ENCODE assay signal across 19 cellular contexts in genomic region chr5:123000731-123001130, GRCh38. TPM values are rescaled to one million over a fixed set of nuclear protein-coding genes. Genes with fewer than 3 reads are reported as not detected.
DNase-seq lines count a peak whose midpoint lies in the region; ATAC-seq, FAIRE-seq and TF ChIP-seq lines count a peak whose summit lies in the region.
"Had no signal": no experiment of that assay in that cellular context is flagged by ENCODE, and none has a peak within 500 bp of the region (broad histone marks: within the 10 kb centered on the region; RNA-seq: fewer than 3 reads in every experiment).

No MANE protein-coding gene starts in this region.

- TF ChIP-seq RAD21 in IMR-90 (IDR thresholded peaks at IDR 0.05; ENCODE audit: low read length), result no peak

- H2BK120ac ChIP-seq in IMR-90 (ENCODE audit: low read depth, low read length), result no peak overlapping the region

- ATAC-seq in IMR-90 (ENCODE audit: low read depth), result no peak
- ATAC-seq: SK-N-SH treated with all-trans-retinoic acid at 6 μM for 48 hours; stimulated activated naive CD8-positive, alpha-beta T cell treated with anti-CD3 and anti-CD28 coated beads, Interleukin-15, Interleukin-2, amounts not matched to agents 100 U/mL and 50 U/mL, for 24 hours had no signal

- no peaks in the 10 kb centered on the region for H3K79me1 ChIP-seq in IMR-90 (ENCODE audit: low read depth in 1 of 2, low read length in 2 of 2)

- H3K4me2 ChIP-seq in IMR-90 (ENCODE audit: low read depth, low read length), result no peak overlapping the region

- intact Hi-C loops in IMR-90 (cut with micrococcal nuclease), result no loop called here

- no peak overlapping the region for H3K4me3 Mint-ChIP-seq in activated naive CD8-positive, alpha-beta T cell treated with anti-CD3 and anti-CD28 coated beads for 36 hours
- H3K4me3 Mint-ChIP-seq: activated naive CD4-positive, alpha-beta T cell treated with anti-CD3 and anti-CD28 coated beads, Interleukin-2, amount 10 ng/mL, durations not matched to agents 7 days and 5 days; CD4-positive, CD25-positive, alpha-beta regulatory T cell had no signal

- H3K27me3 ChIP-seq in IMR-90 (ENCODE audit: control insufficient read depth, insufficient read depth, low read length), result no peaks in the 10 kb centered on the region
- H3K27me3 ChIP-seq: tibial artery had no signal

- H2AFZ ChIP-seq in IMR-90 (replicated peaks; ENCODE audit: low read length, poor library complexity), result no peak overlapping the region

- no peaks in the 10 kb centered on the region for H3K9me3 ChIP-seq in IMR-90 (ENCODE audit: control insufficient read depth, insufficient read depth, low read length)
- H3K9me3 ChIP-seq: tibial artery had no signal

- H2BK20ac ChIP-seq in IMR-90 (ENCODE audit: low read depth, low read length), result no peak overlapping the region

- no peak overlapping the region for H4K5ac ChIP-seq in IMR-90 (ENCODE audit: low read depth, low read length)

- no peak overlapping the region for H3K18ac ChIP-seq in IMR-90 (ENCODE audit: low read depth, low read length)

- H3K4ac ChIP-seq in IMR-90 (ENCODE audit: low read depth, low read length), result no peak overlapping the region

- DNase-seq in IMR-90 (no peak), NCI-H187 treated with DMSO at 0.1 percent for 48 hours (lab: John Stamatoyannopoulos, UW) (peak; percentile 33), NCI-H69 (lab: John Stamatoyannopoulos, UW) (peak; percentile 95), myocyte (ENCODE audit: low read depth) (peak; percentile 78), GM12892 (ENCODE audit: insufficient read length) (no peak), middle frontal gyrus (ENCODE audit: extremely low spot score, low spot score) (no peak)
- no peak for DNase-seq in activated naive CD8-positive, alpha-beta T cell treated with anti-CD3 and anti-CD28 coated beads for 36 hours
- DNase-seq: activated CD8-positive, alpha-beta memory T cell treated with anti-CD3 and anti-CD28 coated beads for 24 hours; activated naive CD4-positive, alpha-beta T cell treated with anti-CD3 and anti-CD28 coated beads, Interleukin-2, amount 10 ng/mL, durations not matched to agents 7 days and 5 days; aorta; CD4-positive, CD25-positive, alpha-beta regulatory T cell; DND-41; hippocampal formation; stimulated activated naive CD8-positive, alpha-beta T cell treated with anti-CD3 and anti-CD28 coated beads, Interleukin-15, Interleukin-2, amounts not matched to agents 100 U/mL and 50 U/mL, for 24 hours; tibial artery had no signal

- H3K56ac ChIP-seq in IMR-90 (ENCODE audit: extremely low read depth, insufficient read depth, low read length), result no peak overlapping the region

- H3K36me3 ChIP-seq in IMR-90 (ENCODE audit: control insufficient read depth, insufficient read depth, low read length), result no peaks in the 10 kb centered on the region

- peaks cover 12% of the 10 kb centered on the region for H3K27me3 Mint-ChIP-seq in activated naive CD8-positive, alpha-beta T cell treated with anti-CD3 and anti-CD28 coated beads for 36 hours
- H3K27me3 Mint-ChIP-seq: activated naive CD4-positive, alpha-beta T cell treated with anti-CD3 and anti-CD28 coated beads, Interleukin-2, amount 10 ng/mL, durations not matched to agents 7 days and 5 days; CD4-positive, CD25-positive, alpha-beta regulatory T cell; progenitor cell of endocrine pancreas had no signal

- no peaks in the 10 kb centered on the region for H3K9me3 Mint-ChIP-seq in activated naive CD8-positive, alpha-beta T cell treated with anti-CD3 and anti-CD28 coated beads for 36 hours
- H3K9me3 Mint-ChIP-seq: activated naive CD4-positive, alpha-beta T cell treated with anti-CD3 and anti-CD28 coated beads, Interleukin-2, amount 10 ng/mL, durations not matched to agents 7 days and 5 days had no signal

- H4K8ac ChIP-seq in IMR-90 (ENCODE audit: low read depth in 2 of 2, low read length in 2 of 2), result no peak overlapping the region

- peaks cover 3% of the 10 kb centered on the region for H3K4me1 Mint-ChIP-seq in activated naive CD8-positive, alpha-beta T cell treated with anti-CD3 and anti-CD28 coated beads for 36 hours
- H3K4me1 Mint-ChIP-seq: activated naive CD4-positive, alpha-beta T cell treated with anti-CD3 and anti-CD28 coated beads, Interleukin-2, amount 10 ng/mL, durations not matched to agents 7 days and 5 days; CD4-positive, CD25-positive, alpha-beta regulatory T cell had no signal

- no peak overlapping the region for H2BK5ac ChIP-seq in IMR-90 (ENCODE audit: low read depth, low read length, poor library complexity, severe bottlenecking)

- BruUV-seq in IMR-90 (replicated peaks; lab: Mats Ljungman, UMichigan), result no TSS peak

- H3K27ac ChIP-seq in IMR-90 (ENCODE audit: insufficient read depth, low read length), result no peak overlapping the region
- H3K27ac ChIP-seq: tibial artery had no signal

- FAIRE-seq in GM12892 (lab: Jason Lieb, UNC), result no peak
- FAIRE-seq: islet of Langerhans, RCC 7860 had no signal

- no peak overlapping the region for H2AK9ac ChIP-seq in IMR-90 (replicated peaks; ENCODE audit: low read depth, low read length, poor library complexity)

- POLR2A ChIA-PET in IMR-90 (lab: Charles Lee; ENCODE audit: unreplicated experiment), result no interaction called here

- H2AK5ac ChIP-seq in IMR-90 (ENCODE audit: low read depth, low read length), result no peak overlapping the region

- no peak for TF ChIP-seq CTCF in IMR-90 (conservative IDR thresholded peaks at IDR 0.05; ENCODE audit: low read depth, low read length)

- no CpG with 5 or more reads among the region's 1 CpG for WGBS in IMR-90 (ENCODE audit: extremely low coverage in 2 of 2, insufficient read length in 1 of 2), 2 experiments

- H3K27ac Mint-ChIP-seq in activated naive CD8-positive, alpha-beta T cell treated with anti-CD3 and anti-CD28 coated beads for 36 hours, result no peak overlapping the region
- H3K27ac Mint-ChIP-seq: activated naive CD4-positive, alpha-beta T cell treated with anti-CD3 and anti-CD28 coated beads, Interleukin-2, amount 10 ng/mL, durations not matched to agents 7 days and 5 days; CD4-positive, CD25-positive, alpha-beta regulatory T cell; progenitor cell of endocrine pancreas had no signal

- H3K4me3 ChIP-seq in IMR-90 (ENCODE audit: insufficient read depth, low read depth, low read length), result no peak overlapping the region
- H3K4me3 ChIP-seq: tibial artery had no signal

- H2BK15ac ChIP-seq in IMR-90 (ENCODE audit: low read depth, low read length), result no peak overlapping the region

- H3K36me3 Mint-ChIP-seq in activated naive CD8-positive, alpha-beta T cell treated with anti-CD3 and anti-CD28 coated beads for 36 hours, result peaks cover 2% of the 10 kb centered on the region
- H3K36me3 Mint-ChIP-seq: activated naive CD4-positive, alpha-beta T cell treated with anti-CD3 and anti-CD28 coated beads, Interleukin-2, amount 10 ng/mL, durations not matched to agents 7 days and 5 days had no signal

- no peak overlapping the region for H3K9ac ChIP-seq in IMR-90 (ENCODE audit: low read depth, low read length)

- in situ Hi-C loops in IMR-90 (cut with MboI; ENCODE audit: low sequenced_read_pairs), result no loop called here

- H4K20me1 ChIP-seq in IMR-90 (ENCODE audit: insufficient read depth, low read length), result no peaks in the 10 kb centered on the region

- no peaks in the 10 kb centered on the region for H3K4me1 ChIP-seq in IMR-90 (ENCODE audit: control insufficient read depth, insufficient read depth, low read length)
- H3K4me1 ChIP-seq: tibial artery had no signal

- no peak for TF ChIP-seq POLR2A in IMR-90 (IDR thresholded peaks at IDR 0.05; ENCODE audit: low read depth, low read length)
- no peak for TF ChIP-seq POLR2A in GM12892 (IDR thresholded peaks at IDR 0.05; ENCODE audit: low read depth, low read length)

- H3K9me1 ChIP-seq in IMR-90 (ENCODE audit: insufficient read depth, low read length), result no peaks in the 10 kb centered on the region

- dilution Hi-C loops in IMR-90 (cut with HindIII; ENCODE audit: low sequenced_read_pairs, unreplicated experiment), result no loop called here

- no peak overlapping the region for H3K23ac ChIP-seq in IMR-90 (ENCODE audit: low read depth, low read length)

- H4K91ac ChIP-seq in IMR-90 (ENCODE audit: insufficient read depth, low read depth, low read length), result no peak overlapping the region

- CTCF ChIA-PET in IMR-90 (lab: Yijun Ruan, JAX), result no interaction called here

- no peak overlapping the region for H3K14ac ChIP-seq in IMR-90 (replicated peaks; ENCODE audit: low read depth, low read length)

TF ChIP-seq in IMR-90, 13 proteins besides CTCF, POLR2A, EP300 and RAD21:
- TF ChIP-seq BHLHE40 (IDR thresholded peaks at IDR 0.05; ENCODE audit: low read depth, low read length) (no peak), FOS (IDR thresholded peaks at IDR 0.05; ENCODE audit: low read depth, low read length) (no peak), CEBPB (IDR thresholded peaks at IDR 0.05; ENCODE audit: low read depth, low read length) (0 out of 2 replicates have a peak, but pooled peaks have one; percentile 5), CHD1 (IDR thresholded peaks at IDR 0.05; ENCODE audit: low read depth, low read length) (no peak), MXI1 (IDR thresholded peaks at IDR 0.05; ENCODE audit: borderline replicate concordance, low read depth, low read length) (no peak)

RNA-seq across cellular contexts. Expression of gene PPIC, which starts 35.8 kb away (rescaled TPM):
- total RNA-seq in IMR-90 (2012; rRNA removed) (20.6 and 36.9 TPM in 2 replicates), myocyte (44.3 and 57.6 TPM in 2 replicates)
- 38.8 and 45.6 TPM in 2 replicates for polyA plus RNA-seq in IMR-90 (2012; rRNA removed)
- polyA plus RNA-seq in IMR-90 (2012; cell fraction: cytosol; rRNA removed), result 34.0 and 35.5 TPM in 2 replicates
- polyA plus RNA-seq in IMR-90 (2012; cell fraction: nucleus; rRNA removed; ENCODE audit: low replicate concordance), result 6.7 and 10.5 TPM in 2 replicates
- polyA plus RNA-seq in myocyte (2012), result 99.8 TPM
- not detected for polyA plus RNA-seq in GM12892 (2012; ENCODE audit: missing spikeins)
- total RNA-seq in activated naive CD8-positive, alpha-beta T cell treated with anti-CD3 and anti-CD28 coated beads for 36 hours, result not detected
- total RNA-seq: CD4-positive, CD25-positive, alpha-beta regulatory T cell had no signal
- polyA plus RNA-seq: CD4-positive, CD25-positive, alpha-beta regulatory T cell had no signal

Comparison
In these comparisons a context has a peak if more than half of its experiments do, and no peak if none do; other contexts are left out.
1. DNase-seq: peak in NCI-H187 treated with DMSO at 0.1 percent for 48 hours (single experiment), NCI-H69 (single experiment) and myocyte (single experiment); none in IMR-90 (single experiment), GM12892 (single experiment), activated naive CD8-positive, alpha-beta T cell treated with anti-CD3 and anti-CD28 coated beads for 36 hours (single experiment) and middle frontal gyrus (single experiment).
2. RNA of gene PPIC, which starts 35.8 kb away (total RNA-seq): 44.3 to 57.6 TPM in myocyte and 20.6 to 36.9 TPM in IMR-90; not detected in activated naive CD8-positive, alpha-beta T cell treated with anti-CD3 and anti-CD28 coated beads for 36 hours; every median in the first group is over 10 times any median in the second.